30 cellular contexts compared by ENCODE assay signal in genomic region chr12:31221566-31221945, GRCh38.
"Had no signal": no experiment of that assay in that cellular context is flagged by ENCODE, and none has a peak within 500 bp of the region (broad histone marks: within the 10 kb centered on the region; RNA-seq: fewer than 3 reads in every experiment).

No MANE protein-coding gene starts in this region.

- H3K4me1 ChIP-seq: ascending aorta, body of pancreas, Peyer's patch, SJSA1 had no signal

- DNase-seq: activated CD4-positive, alpha-beta T cell treated with anti-CD3 and anti-CD28 coated beads, Interleukin-2, amount 10 ng/mL, durations not matched to agents 24 days and 14 days; activated CD4-positive, alpha-beta T cell treated with anti-CD3 and anti-CD28 coated beads, Interleukin-2, amount 50 U/mL, for 4 hours; activated CD8-positive, alpha-beta T cell treated with anti-CD3 and anti-CD28 coated beads for 36 hours; activated gamma-delta T cell; activated naive CD4-positive, alpha-beta T cell treated with Interleukin-2 at 50 U/mL for 16 hours; activated naive CD8-positive, alpha-beta T cell treated with anti-CD3 and anti-CD28 coated beads, Interleukin-2, amount 10 ng/mL, durations not matched to agents 7 days and 5 days; activated T-cell treated with anti-CD3 and anti-CD28 coated beads, Interleukin-2, amount 50 U/mL, for 1 hour; activated T-cell treated with anti-CD3 and anti-CD28 coated beads, Interleukin-2, amount 50 U/mL, for 72 hours; central memory CD4-positive, alpha-beta T cell; Karpas-422; NCI-H1105; NCI-H1417 treated with DMSO at 0.1 percent for 48 hours; NCI-H1694; NCI-H1930; NCI-H2081 treated with DMSO at 0.1 percent for 48 hours; NCI-H345; NCI-H524 treated with DMSO at 0.1 percent for 48 hours; NK-92 treated with Interleukin-12 subunit alpha and Interleukin-12 subunit beta, amount 100 ng/mL, for 24 hours; PC-3; RPMI8226; SHP77 treated with DMSO at 0.1 percent for 48 hours; SK-N-SH had no signal

- H3K4me3 ChIP-seq: ascending aorta, body of pancreas, Peyer's patch, SJSA1 had no signal

- H3K36me3 ChIP-seq: ascending aorta, Peyer's patch, SJSA1 had no signal

- H3K4me2 ChIP-seq: SK-N-SH had no signal

- H3K9me3 ChIP-seq: ascending aorta, body of pancreas, Peyer's patch, SJSA1, SK-N-SH had no signal

- H3K27me3 Mint-ChIP-seq: activated naive CD4-positive, alpha-beta T cell treated with anti-CD3 and anti-CD28 coated beads, Interleukin-2, amount 50 U/mL, for 24 hours had no signal

- H3K4me1 Mint-ChIP-seq: activated CD4-positive, alpha-beta T cell treated with anti-CD3 and anti-CD28 coated beads, Interleukin-2, amount 10 ng/mL, durations not matched to agents 24 days and 14 days; activated naive CD4-positive, alpha-beta T cell treated with anti-CD3 and anti-CD28 coated beads, Interleukin-2, amount 50 U/mL, for 24 hours; activated naive CD8-positive, alpha-beta T cell treated with anti-CD3 and anti-CD28 coated beads, Interleukin-2, amount 10 ng/mL, durations not matched to agents 7 days and 5 days had no signal

- H3K4me3 Mint-ChIP-seq: activated CD4-positive, alpha-beta T cell treated with anti-CD3 and anti-CD28 coated beads, Interleukin-2, amount 10 ng/mL, durations not matched to agents 24 days and 14 days; activated CD8-positive, alpha-beta T cell treated with anti-CD3 and anti-CD28 coated beads for 36 hours; activated naive CD4-positive, alpha-beta T cell treated with anti-CD3 and anti-CD28 coated beads, Interleukin-2, amount 50 U/mL, for 24 hours; activated naive CD8-positive, alpha-beta T cell treated with anti-CD3 and anti-CD28 coated beads, Interleukin-2, amount 10 ng/mL, durations not matched to agents 7 days and 5 days; activated T-cell treated with anti-CD3 and anti-CD28 coated beads, Interleukin-2, amount 50 U/mL, for 72 hours; T-helper 1 cell treated with Interleukin-12 subunit alpha and Interleukin-12 subunit beta and Interleukin-4 antibody, amounts not matched to agents 30 μg/mL and 1 μg/mL, for 36 hours; T-helper 2 cell treated with Interferon-gamma antibody and Interleukin-4, amounts not matched to agents 5 μg/mL and 100 μg/mL, for 36 hours had no signal

- H3K27ac Mint-ChIP-seq: activated CD4-positive, alpha-beta T cell treated with anti-CD3 and anti-CD28 coated beads, Interleukin-2, amount 10 ng/mL, durations not matched to agents 24 days and 14 days; activated CD8-positive, alpha-beta T cell treated with anti-CD3 and anti-CD28 coated beads for 36 hours; activated naive CD4-positive, alpha-beta T cell treated with anti-CD3 and anti-CD28 coated beads, Interleukin-2, amount 50 U/mL, for 24 hours; activated T-cell treated with anti-CD3 and anti-CD28 coated beads, Interleukin-2, amount 50 U/mL, for 72 hours; activated T-helper 2 cell treated with anti-CD3 and anti-CD28 coated beads, Interferon-gamma antibody, Interleukin-2, Interleukin-4, amounts not matched to agents 10 μg/mL and 5 μg/mL and 100 μg/mL, durations not matched to agents 14 hours and 24 hours and 36 hours; T-helper 1 cell treated with Interleukin-12 subunit alpha and Interleukin-12 subunit beta and Interleukin-4 antibody, amounts not matched to agents 30 μg/mL and 1 μg/mL, for 36 hours; T-helper 2 cell treated with Interferon-gamma antibody and Interleukin-4, amounts not matched to agents 5 μg/mL and 100 μg/mL, for 36 hours had no signal

- H3K36me3 Mint-ChIP-seq: activated naive CD4-positive, alpha-beta T cell treated with anti-CD3 and anti-CD28 coated beads, Interleukin-2, amount 50 U/mL, for 24 hours; activated naive CD8-positive, alpha-beta T cell treated with anti-CD3 and anti-CD28 coated beads, Interleukin-2, amount 10 ng/mL, durations not matched to agents 7 days and 5 days had no signal

- H3K27ac ChIP-seq: ascending aorta, body of pancreas, Peyer's patch, SJSA1 had no signal

- H3K9me3 Mint-ChIP-seq: activated CD4-positive, alpha-beta T cell treated with anti-CD3 and anti-CD28 coated beads, Interleukin-2, amount 10 ng/mL, durations not matched to agents 24 days and 14 days; activated CD8-positive, alpha-beta T cell treated with anti-CD3 and anti-CD28 coated beads for 36 hours; activated naive CD4-positive, alpha-beta T cell treated with anti-CD3 and anti-CD28 coated beads, Interleukin-2, amount 50 U/mL, for 24 hours; activated naive CD8-positive, alpha-beta T cell treated with anti-CD3 and anti-CD28 coated beads, Interleukin-2, amount 10 ng/mL, durations not matched to agents 7 days and 5 days; activated T-cell treated with anti-CD3 and anti-CD28 coated beads, Interleukin-2, amount 50 U/mL, for 72 hours; activated T-helper 2 cell treated with anti-CD3 and anti-CD28 coated beads, Interferon-gamma antibody, Interleukin-2, Interleukin-4, amounts not matched to agents 10 μg/mL and 5 μg/mL and 100 μg/mL, durations not matched to agents 14 hours and 24 hours and 36 hours; T-helper 1 cell treated with Interleukin-12 subunit alpha and Interleukin-12 subunit beta and Interleukin-4 antibody, amounts not matched to agents 30 μg/mL and 1 μg/mL, for 36 hours; T-helper 2 cell treated with Interferon-gamma antibody and Interleukin-4, amounts not matched to agents 5 μg/mL and 100 μg/mL, for 36 hours had no signal

- ATAC-seq: activated CD8-positive, alpha-beta T cell treated with anti-CD3 and anti-CD28 coated beads for 36 hours; activated T-cell treated with anti-CD3 and anti-CD28 coated beads, Interleukin-2, amount 50 U/mL, for 72 hours; PC-3 had no signal

- H3K27me3 ChIP-seq: ascending aorta, body of pancreas, Peyer's patch, SJSA1 had no signal

- H3K9ac ChIP-seq: SK-N-SH had no signal
